ENCODE assay signal across 12 cellular contexts in genomic region chr7:7707756-7708310, GRCh38. TPM values are rescaled to one million over a fixed set of nuclear protein-coding genes. Genes with fewer than 3 reads are reported as not detected.
DNase-seq lines count a peak whose midpoint lies in the region; TF ChIP-seq lines count a peak whose summit lies in the region.
"Had no signal": no experiment of that assay in that cellular context is flagged by ENCODE, and none has a peak within 500 bp of the region (broad histone marks: within the 10 kb centered on the region; RNA-seq: fewer than 3 reads in every experiment).

No MANE protein-coding gene starts in this region.

- H4K91ac ChIP-seq in trophoblast cell (ENCODE audit: low read depth, low read length) = no peak overlapping the region

- no CpG with 5 or more reads among the region's 5 CpGs for WGBS in trophoblast cell (ENCODE audit: extremely low coverage, insufficient coverage, insufficient read length)
- WGBS in esophagus muscularis mucosa = 79% methylated on average over 5 of the region's 5 CpGs

- H2BK5ac ChIP-seq in trophoblast cell (ENCODE audit: low read depth, low read length, poor library complexity) = no peak overlapping the region

- no peak overlapping the region for H3K14ac ChIP-seq in trophoblast cell (ENCODE audit: low read length)

- H3K36me3 ChIP-seq in HAP-1 (replicated peaks) = no peaks in the 10 kb centered on the region
- no peaks in the 10 kb centered on the region for H3K36me3 ChIP-seq in NT2/D1 (ENCODE audit: insufficient read depth, insufficient read length, low read length)
- no peaks in the 10 kb centered on the region for H3K36me3 ChIP-seq in trophoblast cell (ENCODE audit: control insufficient read depth in 1 of 2, insufficient read depth in 2 of 2, low read length in 2 of 2)
- H3K36me3 ChIP-seq in esophagus muscularis mucosa = no peaks in the 10 kb centered on the region
- H3K36me3 ChIP-seq: adrenal gland, right lobe of liver had no signal

- no peak for TF ChIP-seq EP300 in esophagus muscularis mucosa (IDR thresholded peaks at IDR 0.05)

- H3K79me2 ChIP-seq in trophoblast cell (ENCODE audit: control insufficient read depth, insufficient read depth, low read length, poor library complexity) = no peaks in the 10 kb centered on the region

- TF ChIP-seq POLR2A in esophagus muscularis mucosa (IDR thresholded peaks at IDR 0.05; ENCODE audit: low read depth) = no peak

- H3K18ac ChIP-seq in trophoblast cell (ENCODE audit: low read length) = no peak overlapping the region

- H3K4me2 ChIP-seq in trophoblast cell (ENCODE audit: low read length) = no peak overlapping the region

- H3K4me1 ChIP-seq in HAP-1 = peaks cover 29% of the 10 kb centered on the region
- H3K4me1 ChIP-seq in NT2/D1 (ENCODE audit: insufficient read depth, insufficient read length) = no peaks in the 10 kb centered on the region
- peaks cover 0 to 4% of the 10 kb centered on the region in 2 experiments for H3K4me1 ChIP-seq in trophoblast cell (ENCODE audit: control insufficient read depth in 1 of 2, insufficient read depth in 2 of 2, low read length in 2 of 2)
- H3K4me1 ChIP-seq in esophagus muscularis mucosa = peaks cover 12 to 28% (median 20%) of the 10 kb centered on the region in 4 donors
- H3K4me1 ChIP-seq: right lobe of liver had no signal

- DNase-seq in HAP-1 (ENCODE audit: low spot score in 2 of 2) (peak; percentile 53 to 95), NT2/D1 (ENCODE audit: low read depth, low spot score) (peak; percentile 47), fibroblast of the aortic adventitia (ENCODE audit: low read depth) (peak; percentile 34), trophoblast cell (peak in 1 of 2 donors; percentile 39), NOMO-1 treated with DMSO at 0.1 percent for 48 hours (lab: John Stamatoyannopoulos, UW; ENCODE audit: unreplicated experiment) (no peak), esophagus muscularis mucosa (ENCODE audit: extremely low spot score) (no peak), NCI-H510A treated with DMSO at 0.1 percent for 48 hours (lab: John Stamatoyannopoulos, UW) (no peak)
- DNase-seq: activated CD8-positive, alpha-beta memory T cell treated with anti-CD3 and anti-CD28 coated beads, Interleukin-2, amount 50 U/mL, for 48 hours; adrenal gland; effector CD8-positive, alpha-beta T cell; NCI-H2081; right lobe of liver had no signal

- H4K12ac ChIP-seq in trophoblast cell (ENCODE audit: low read depth, low read length) = no peak overlapping the region

- H3K4me3 ChIP-seq in HAP-1 (no peak overlapping the region), NT2/D1 (ENCODE audit: insufficient read length, low read depth) (no peak overlapping the region), fibroblast of the aortic adventitia (ENCODE audit: low read depth, low read length) (no peak overlapping the region), trophoblast cell (ENCODE audit: low read depth, low read length) (no peak overlapping the region), esophagus muscularis mucosa (no peak overlapping the region)
- H3K4me3 ChIP-seq: adrenal gland, right lobe of liver had no signal

- no peaks in the 10 kb centered on the region for H3K9me3 ChIP-seq in HAP-1
- no peaks in the 10 kb centered on the region for H3K9me3 ChIP-seq in NT2/D1 (ENCODE audit: insufficient read depth, low read length)
- H3K9me3 ChIP-seq in trophoblast cell (ENCODE audit: insufficient read depth, low read depth, low read length) = no peaks in the 10 kb centered on the region
- H3K9me3 ChIP-seq in esophagus muscularis mucosa = no peaks in the 10 kb centered on the region
- H3K9me3 ChIP-seq: adrenal gland, right lobe of liver had no signal

- H2AK5ac ChIP-seq in trophoblast cell (ENCODE audit: low read length) = no peak overlapping the region

- H3K79me1 ChIP-seq in trophoblast cell (ENCODE audit: low read length) = peaks cover 4% of the 10 kb centered on the region

- H3K27me3 ChIP-seq in HAP-1 (ENCODE audit: low read depth) (no peaks in the 10 kb centered on the region), NT2/D1 (ENCODE audit: insufficient read depth, insufficient read length) (no peaks in the 10 kb centered on the region), trophoblast cell (ENCODE audit: insufficient read depth, low read length) (no peaks in the 10 kb centered on the region), esophagus muscularis mucosa (no peaks in the 10 kb centered on the region)
- H3K27me3 ChIP-seq: adrenal gland, right lobe of liver had no signal

- in situ Hi-C loops in HAP-1 (cut with MboI; ENCODE audit: low sequenced_read_pairs) = no loop called here

- no peak overlapping the region for H2AFZ ChIP-seq in trophoblast cell (ENCODE audit: insufficient read depth, low read length, poor library complexity)

- H3K23ac ChIP-seq in trophoblast cell (ENCODE audit: low read length) = no peak overlapping the region

- TF ChIP-seq CTCF in fibroblast of the aortic adventitia (IDR thresholded peaks at IDR 0.05; ENCODE audit: insufficient read depth, low read length) = no peak
- TF ChIP-seq CTCF in esophagus muscularis mucosa (IDR thresholded peaks at IDR 0.05) = no peak

- H3K9ac ChIP-seq in NT2/D1 (ENCODE audit: insufficient read length, low read depth) = no peak overlapping the region
- no peak overlapping the region for H3K9ac ChIP-seq in trophoblast cell (ENCODE audit: low read length)

- no peak overlapping the region for H2BK120ac ChIP-seq in trophoblast cell (ENCODE audit: insufficient read depth, low read length, poor library complexity)

- intact Hi-C loops in esophagus muscularis mucosa (cut with DNase I) = no loop called here

- H3K4ac ChIP-seq in trophoblast cell (ENCODE audit: low read depth, low read length) = no peak overlapping the region

- H3K27ac ChIP-seq in trophoblast cell (ENCODE audit: low read depth, low read length) = peak overlapping the region; percentile 40
- H3K27ac ChIP-seq in esophagus muscularis mucosa (replicated peaks in 1 of 4) = no peak overlapping the region
- H3K27ac ChIP-seq: adrenal gland, right lobe of liver had no signal

- no peak overlapping the region for H2BK12ac ChIP-seq in trophoblast cell (ENCODE audit: low read length)

- no peak overlapping the region for H4K8ac ChIP-seq in trophoblast cell (ENCODE audit: low read depth, low read length)

RNA-seq across cellular contexts. Expression of gene RPA3, which starts 10.6 kb away (rescaled TPM):
- total RNA-seq in fibroblast of the aortic adventitia (ENCODE audit: low replicate concordance) = 40.4 and 44.2 TPM in 2 replicates
- 50.1 and 53.5 TPM in 2 replicates for polyA plus RNA-seq in trophoblast cell (2013)
- total RNA-seq in esophagus muscularis mucosa = 10 to 100 TPM; 11.5 to 22.0 (median 16.3) TPM

Comparison
In these comparisons a context has a peak if more than half of its experiments do, and no peak if none do; other contexts are left out.
1. DNase-seq: peak in HAP-1 (2 of 2), NT2/D1 (single experiment) and fibroblast of the aortic adventitia (single experiment); none in NOMO-1 treated with DMSO at 0.1 percent for 48 hours (single experiment), esophagus muscularis mucosa (single experiment) and NCI-H510A treated with DMSO at 0.1 percent for 48 hours (single experiment).